In genomic region chr7:12401538-12402364, GRCh38 we compare ENCODE assay signal across 21 cellular contexts. TPM values are rescaled to one million over a fixed set of nuclear protein-coding genes. Genes with fewer than 3 reads are reported as not detected.
DNase-seq lines count a peak whose midpoint lies in the region; ATAC-seq and TF ChIP-seq lines count a peak whose summit lies in the region.
"Had no signal": no experiment of that assay in that cellular context is flagged by ENCODE, and none has a peak within 500 bp of the region (broad histone marks: within the 10 kb centered on the region; RNA-seq: fewer than 3 reads in every experiment).

No MANE protein-coding gene starts in this region.

- POLR2A ChIA-PET in activated naive CD8-positive, alpha-beta T cell treated with anti-CD3 and anti-CD28 coated beads, Interleukin-2, amount 10 ng/mL, durations not matched to agents 7 days and 5 days (lab: Charles Lee), result no interaction called here

- peak overlapping the region; percentile 15 for H3K4me3 Mint-ChIP-seq in activated naive CD8-positive, alpha-beta T cell treated with anti-CD3 and anti-CD28 coated beads, Interleukin-2, amount 10 ng/mL, durations not matched to agents 7 days and 5 days
- H3K4me3 Mint-ChIP-seq in activated naive CD8-positive, alpha-beta T cell treated with anti-CD3 and anti-CD28 coated beads for 36 hours, result no peak overlapping the region
- peak overlapping the region; percentile 19 for H3K4me3 Mint-ChIP-seq in activated T-helper 1 cell treated with anti-CD3 and anti-CD28 coated beads, Interleukin-12 subunit alpha, Interleukin-12 subunit beta, Interleukin-2, Interleukin-4 antibody, amounts not matched to agents 30 ng/mL and 10 ng/mL and 1 ng/mL, durations not matched to agents 14 hours and 24 hours and 36 hours
- H3K4me3 Mint-ChIP-seq in nephron progenitor cell, result peak overlapping the region; percentile 90
- H3K4me3 Mint-ChIP-seq: dendritic cell treated with granulocyte-macrophage colony-stimulating factor and Interleukin-4, amounts not matched to agents 40 ng/mL and 50 ng/mL, for 4 days had no signal

- ATAC-seq in activated naive CD8-positive, alpha-beta T cell treated with anti-CD3 and anti-CD28 coated beads, Interleukin-2, amount 10 ng/mL, durations not matched to agents 7 days and 5 days (ENCODE audit: low read depth), result no peak
- no peak for ATAC-seq in HG02759 (IDR thresholded peaks at IDR 0.05; ENCODE audit: unreplicated experiment)
- ATAC-seq: activated CD4-positive, alpha-beta T cell treated with anti-CD3 and anti-CD28 coated beads for 36 hours; body of pancreas; gastrocnemius medialis; lower lobe of right lung had no signal

- no peak overlapping the region for H3K27ac Mint-ChIP-seq in activated naive CD8-positive, alpha-beta T cell treated with anti-CD3 and anti-CD28 coated beads, Interleukin-2, amount 10 ng/mL, durations not matched to agents 7 days and 5 days
- H3K27ac Mint-ChIP-seq in activated naive CD8-positive, alpha-beta T cell treated with anti-CD3 and anti-CD28 coated beads for 36 hours, result no peak overlapping the region
- no peak overlapping the region for H3K27ac Mint-ChIP-seq in activated T-helper 1 cell treated with anti-CD3 and anti-CD28 coated beads, Interleukin-12 subunit alpha, Interleukin-12 subunit beta, Interleukin-2, Interleukin-4 antibody, amounts not matched to agents 30 ng/mL and 10 ng/mL and 1 ng/mL, durations not matched to agents 14 hours and 24 hours and 36 hours
- no peak overlapping the region for H3K27ac Mint-ChIP-seq in nephron progenitor cell
- H3K27ac Mint-ChIP-seq: activated CD4-positive, alpha-beta T cell treated with anti-CD3 and anti-CD28 coated beads for 36 hours; activated naive CD4-positive, alpha-beta T cell treated with anti-CD3 and anti-CD28 coated beads, Interleukin-2, amount 10 ng/mL, durations not matched to agents 7 days and 5 days; dendritic cell treated with granulocyte-macrophage colony-stimulating factor and Interleukin-4, amounts not matched to agents 40 ng/mL and 50 ng/mL, for 4 days; IgD-negative memory B cell had no signal

- no peak for DNase-seq in activated naive CD8-positive, alpha-beta T cell treated with anti-CD3 and anti-CD28 coated beads, Interleukin-2, amount 10 ng/mL, durations not matched to agents 7 days and 5 days
- DNase-seq in activated naive CD8-positive, alpha-beta T cell treated with anti-CD3 and anti-CD28 coated beads for 36 hours, result no peak
- DNase-seq in NCI-H1105 treated with DMSO at 0.1 percent for 48 hours (lab: John Stamatoyannopoulos, UW), result peak; percentile 69
- DNase-seq in activated T-helper 1 cell treated with anti-CD3 and anti-CD28 coated beads, Interleukin-12 subunit alpha, Interleukin-12 subunit beta, Interleukin-2, Interleukin-4 antibody, amounts not matched to agents 30 ng/mL and 10 ng/mL and 1 ng/mL, durations not matched to agents 14 hours and 24 hours and 36 hours (ENCODE audit: low spot score), result no peak
- no peak for DNase-seq in nephron progenitor cell
- no peak for DNase-seq in cardiac septum (ENCODE audit: low spot score)
- no peak for DNase-seq in kidney tubule cell (ENCODE audit: low spot score)
- DNase-seq: activated CD4-positive, alpha-beta T cell treated with anti-CD3 and anti-CD28 coated beads for 36 hours; activated CD8-positive, alpha-beta memory T cell treated with anti-CD3 and anti-CD28 coated beads, Interleukin-2, amount 50 U/mL, for 48 hours; activated naive CD4-positive, alpha-beta T cell treated with anti-CD3 and anti-CD28 coated beads, Interleukin-2, amount 10 ng/mL, durations not matched to agents 7 days and 5 days; body of pancreas; erythroblast; gastrocnemius medialis; lower lobe of right lung; stimulated activated CD4-positive, alpha-beta T cell treated with anti-CD3 and anti-CD28 coated beads, Interleukin-4, amount 100 ng/mL, for 4 hours; T-helper 9 cell; testis had no signal

- intact Hi-C loops in activated T-helper 1 cell treated with anti-CD3 and anti-CD28 coated beads, Interleukin-12 subunit alpha, Interleukin-12 subunit beta, Interleukin-2, Interleukin-4 antibody, amounts not matched to agents 30 ng/mL and 10 ng/mL and 1 ng/mL, durations not matched to agents 14 hours and 24 hours and 36 hours (cut with micrococcal nuclease), result loop anchor here (2.0 kb wide), 3 partner anchors 13 to 191 kb away; partner anchors contain the start of gene TMEM106B
- intact Hi-C loops in cardiac septum (cut with DNase I), result no loop called here

- peaks cover 24% of the 10 kb centered on the region for H3K27me3 Mint-ChIP-seq in activated naive CD8-positive, alpha-beta T cell treated with anti-CD3 and anti-CD28 coated beads, Interleukin-2, amount 10 ng/mL, durations not matched to agents 7 days and 5 days
- H3K27me3 Mint-ChIP-seq in activated naive CD8-positive, alpha-beta T cell treated with anti-CD3 and anti-CD28 coated beads for 36 hours, result peaks cover 43% of the 10 kb centered on the region
- peaks cover 25% of the 10 kb centered on the region for H3K27me3 Mint-ChIP-seq in activated T-helper 1 cell treated with anti-CD3 and anti-CD28 coated beads, Interleukin-12 subunit alpha, Interleukin-12 subunit beta, Interleukin-2, Interleukin-4 antibody, amounts not matched to agents 30 ng/mL and 10 ng/mL and 1 ng/mL, durations not matched to agents 14 hours and 24 hours and 36 hours (ENCODE audit: insufficient read depth)
- H3K27me3 Mint-ChIP-seq in nephron progenitor cell (ENCODE audit: low read depth, poor library complexity), result peaks cover 47% of the 10 kb centered on the region

- H3K4me1 Mint-ChIP-seq in activated naive CD8-positive, alpha-beta T cell treated with anti-CD3 and anti-CD28 coated beads, Interleukin-2, amount 10 ng/mL, durations not matched to agents 7 days and 5 days, result peaks cover 19% of the 10 kb centered on the region
- peaks cover 12% of the 10 kb centered on the region for H3K4me1 Mint-ChIP-seq in activated naive CD8-positive, alpha-beta T cell treated with anti-CD3 and anti-CD28 coated beads for 36 hours
- H3K4me1 Mint-ChIP-seq in activated T-helper 1 cell treated with anti-CD3 and anti-CD28 coated beads, Interleukin-12 subunit alpha, Interleukin-12 subunit beta, Interleukin-2, Interleukin-4 antibody, amounts not matched to agents 30 ng/mL and 10 ng/mL and 1 ng/mL, durations not matched to agents 14 hours and 24 hours and 36 hours (ENCODE audit: low read depth), result peaks cover 27% of the 10 kb centered on the region
- H3K4me1 Mint-ChIP-seq in nephron progenitor cell, result peaks cover 23% of the 10 kb centered on the region

- peaks cover 6% of the 10 kb centered on the region for H3K36me3 Mint-ChIP-seq in activated naive CD8-positive, alpha-beta T cell treated with anti-CD3 and anti-CD28 coated beads, Interleukin-2, amount 10 ng/mL, durations not matched to agents 7 days and 5 days
- H3K36me3 Mint-ChIP-seq in activated naive CD8-positive, alpha-beta T cell treated with anti-CD3 and anti-CD28 coated beads for 36 hours, result peaks cover 8% of the 10 kb centered on the region
- no peaks in the 10 kb centered on the region for H3K36me3 Mint-ChIP-seq in activated T-helper 1 cell treated with anti-CD3 and anti-CD28 coated beads, Interleukin-12 subunit alpha, Interleukin-12 subunit beta, Interleukin-2, Interleukin-4 antibody, amounts not matched to agents 30 ng/mL and 10 ng/mL and 1 ng/mL, durations not matched to agents 14 hours and 24 hours and 36 hours (ENCODE audit: low read depth)
- H3K36me3 Mint-ChIP-seq in nephron progenitor cell (ENCODE audit: low read depth), result peaks cover 5% of the 10 kb centered on the region
- H3K36me3 Mint-ChIP-seq: activated naive CD4-positive, alpha-beta T cell treated with anti-CD3 and anti-CD28 coated beads, Interleukin-2, amount 10 ng/mL, durations not matched to agents 7 days and 5 days; IgD-negative memory B cell had no signal

- peaks cover 14% of the 10 kb centered on the region for H3K9me3 Mint-ChIP-seq in activated naive CD8-positive, alpha-beta T cell treated with anti-CD3 and anti-CD28 coated beads, Interleukin-2, amount 10 ng/mL, durations not matched to agents 7 days and 5 days
- peaks cover 15% of the 10 kb centered on the region for H3K9me3 Mint-ChIP-seq in activated naive CD8-positive, alpha-beta T cell treated with anti-CD3 and anti-CD28 coated beads for 36 hours
- H3K9me3 Mint-ChIP-seq in activated T-helper 1 cell treated with anti-CD3 and anti-CD28 coated beads, Interleukin-12 subunit alpha, Interleukin-12 subunit beta, Interleukin-2, Interleukin-4 antibody, amounts not matched to agents 30 ng/mL and 10 ng/mL and 1 ng/mL, durations not matched to agents 14 hours and 24 hours and 36 hours, result peaks cover 16% of the 10 kb centered on the region
- peaks cover 21% of the 10 kb centered on the region for H3K9me3 Mint-ChIP-seq in nephron progenitor cell

- TF ChIP-seq CTCF in nephron progenitor cell (IDR thresholded peaks at IDR 0.05), result no peak

RNA-seq across cellular contexts. Expression of gene VWDE, which starts 1.9 kb away (rescaled TPM):
- total RNA-seq in activated naive CD8-positive, alpha-beta T cell treated with anti-CD3 and anti-CD28 coated beads, Interleukin-2, amount 10 ng/mL, durations not matched to agents 7 days and 5 days, result 1 to 10 TPM; 4.8 to 5.5 TPM
- total RNA-seq in activated naive CD8-positive, alpha-beta T cell treated with anti-CD3 and anti-CD28 coated beads for 36 hours, result 1 to 10 TPM in 1 of 2 experiments, under 1 TPM in 1; 0.98 to 1.5 TPM
- total RNA-seq in activated T-helper 1 cell treated with anti-CD3 and anti-CD28 coated beads, Interleukin-12 subunit alpha, Interleukin-12 subunit beta, Interleukin-2, Interleukin-4 antibody, amounts not matched to agents 30 ng/mL and 10 ng/mL and 1 ng/mL, durations not matched to agents 14 hours and 24 hours and 36 hours, result 1.6 and 1.7 TPM in 2 replicates
- total RNA-seq in cardiac septum, result 0.38 TPM
- total RNA-seq: gastrocnemius medialis, myocyte had no signal
